8 cellular contexts compared by ENCODE assay signal in genomic region chr12:55817352-55818139, GRCh38. TPM values are rescaled to one million over a fixed set of nuclear protein-coding genes. Genes with fewer than 3 reads are reported as not detected.
A peak's percentile ranks its signal among the peaks of the same experiment; 100 is the strongest.
DNase-seq lines count a peak whose midpoint lies in the region; ATAC-seq and TF ChIP-seq lines count a peak whose summit lies in the region.

A gene with protein sequence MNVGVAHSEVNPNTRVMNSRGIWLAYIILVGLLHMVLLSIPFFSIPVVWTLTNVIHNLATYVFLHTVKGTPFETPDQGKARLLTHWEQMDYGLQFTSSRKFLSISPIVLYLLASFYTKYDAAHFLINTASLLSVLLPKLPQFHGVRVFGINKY (plus strand): TSS chr12:55818041. CDS start chr12:55819000, 959 bp downstream.
Gene SARNP, minus strand, starts transcription at chr12:55817724. Its CDS starts 23 bp downstream, at chr12:55817701.

- peak within 1 kb of the TSS; percentile 84 for H3K4me3 ChIP-seq in left ventricle myocardium inferior

- ATAC-seq in GM18499 (IDR thresholded peaks at IDR 0.05; ENCODE audit: insufficient read depth, unreplicated experiment) = peak; percentile 94
- ATAC-seq in HG02938 (IDR thresholded peaks at IDR 0.05; ENCODE audit: unreplicated experiment) = peak; percentile 98
- ATAC-seq in T-helper 17 cell = peak; percentile 93

- intact Hi-C loops in left ventricle myocardium inferior (cut with micrococcal nuclease) = no loop called here

- H3K9me3 ChIP-seq in T-helper 17 cell (ENCODE audit: control insufficient read depth, low read length, poor library complexity, severe bottlenecking) = no peaks in the 10 kb centered on the region
- H3K9me3 ChIP-seq in left ventricle myocardium inferior (replicated peaks) = no peaks in the 10 kb centered on the region

- H3K4me1 ChIP-seq in left ventricle myocardium inferior = peaks cover 59% of the 10 kb centered on the region

- H3K27ac Mint-ChIP-seq in T-helper 17 cell (no peak within 1 kb of the TSS), progenitor cell of endocrine pancreas (no peak within 1 kb of the TSS)

- H3K36me3 ChIP-seq in left ventricle myocardium inferior = peaks cover 55% of the 10 kb centered on the region

- H3K4me3 Mint-ChIP-seq in T-helper 17 cell (no peak within 1 kb of the TSS), progenitor cell of endocrine pancreas (ENCODE audit: low read depth) (no peak within 1 kb of the TSS)

- TF ChIP-seq CTCF in left ventricle myocardium inferior (IDR thresholded peaks at IDR 0.05; ENCODE audit: borderline replicate concordance) (no peak), progenitor cell of endocrine pancreas (IDR thresholded peaks at IDR 0.05; ENCODE audit: unreplicated experiment) (no peak)

- H3K9me3 Mint-ChIP-seq in progenitor cell of endocrine pancreas (ENCODE audit: low read depth) = no peaks in the 10 kb centered on the region

- no peaks in the 10 kb centered on the region for H3K27me3 ChIP-seq in left ventricle myocardium inferior (ENCODE audit: low read depth)

- DNase-seq in NCI-H1694 treated with DMSO at 0.1 percent for 48 hours (lab: John Stamatoyannopoulos, UW) = peak; percentile 99
- peak; percentile 85 to 93 (median 87) for DNase-seq in T-helper 17 cell
- peak; percentile 83 to 100 (median 98) for DNase-seq in amygdala (lab: John Stamatoyannopoulos, UW)
- peak; percentile 95 for DNase-seq in left ventricle myocardium inferior
- peak; percentile 90 for DNase-seq in progenitor cell of endocrine pancreas (ENCODE audit: low spot score, unreplicated experiment)
- peak; percentile 99 for DNase-seq in ureter (ENCODE audit: low spot score)

- peaks cover 6% of the 10 kb centered on the region for H3K36me3 Mint-ChIP-seq in T-helper 17 cell (ENCODE audit: low read depth)
- H3K36me3 Mint-ChIP-seq in progenitor cell of endocrine pancreas (ENCODE audit: insufficient read depth) = peaks cover 17% of the 10 kb centered on the region

- H3K27me3 Mint-ChIP-seq in T-helper 17 cell (no peaks in the 10 kb centered on the region), progenitor cell of endocrine pancreas (no peaks in the 10 kb centered on the region)

- H3K27ac ChIP-seq in left ventricle myocardium inferior (replicated peaks) = peak within 1 kb of the TSS; percentile 91

- H3K4me1 Mint-ChIP-seq in T-helper 17 cell (peaks cover 21% of the 10 kb centered on the region), progenitor cell of endocrine pancreas (ENCODE audit: low read depth) (peaks cover 21% of the 10 kb centered on the region)

RNA-seq across cellular contexts. Expression of the first gene that starts in this region (rescaled TPM):
- total RNA-seq in T-helper 17 cell (10 to 100 TPM; 16.3 to 20.5 TPM), left ventricle myocardium inferior (13.3 TPM), progenitor cell of endocrine pancreas (36.5 and 40.5 TPM in 2 replicates), ureter (88.4 TPM)

RNA-seq across cellular contexts. Expression of gene SARNP, which starts in this region (rescaled TPM):
- 10 to 100 TPM; 37.3 to 38.5 TPM for total RNA-seq in T-helper 17 cell
- 53.2 TPM for total RNA-seq in left ventricle myocardium inferior
- total RNA-seq in progenitor cell of endocrine pancreas = 85.7 and 91.0 TPM in 2 replicates
- 61.9 TPM for total RNA-seq in ureter

Comparison
In these comparisons a context has a peak if more than half of its experiments do, and no peak if none do; other contexts are left out.
1. Peak in every context shown above with its lines: DNase-seq, ATAC-seq, H3K4me3 ChIP-seq and H3K27ac ChIP-seq.